1 cellular context compared by ENCODE assay signal in the genomic region with DNA sequence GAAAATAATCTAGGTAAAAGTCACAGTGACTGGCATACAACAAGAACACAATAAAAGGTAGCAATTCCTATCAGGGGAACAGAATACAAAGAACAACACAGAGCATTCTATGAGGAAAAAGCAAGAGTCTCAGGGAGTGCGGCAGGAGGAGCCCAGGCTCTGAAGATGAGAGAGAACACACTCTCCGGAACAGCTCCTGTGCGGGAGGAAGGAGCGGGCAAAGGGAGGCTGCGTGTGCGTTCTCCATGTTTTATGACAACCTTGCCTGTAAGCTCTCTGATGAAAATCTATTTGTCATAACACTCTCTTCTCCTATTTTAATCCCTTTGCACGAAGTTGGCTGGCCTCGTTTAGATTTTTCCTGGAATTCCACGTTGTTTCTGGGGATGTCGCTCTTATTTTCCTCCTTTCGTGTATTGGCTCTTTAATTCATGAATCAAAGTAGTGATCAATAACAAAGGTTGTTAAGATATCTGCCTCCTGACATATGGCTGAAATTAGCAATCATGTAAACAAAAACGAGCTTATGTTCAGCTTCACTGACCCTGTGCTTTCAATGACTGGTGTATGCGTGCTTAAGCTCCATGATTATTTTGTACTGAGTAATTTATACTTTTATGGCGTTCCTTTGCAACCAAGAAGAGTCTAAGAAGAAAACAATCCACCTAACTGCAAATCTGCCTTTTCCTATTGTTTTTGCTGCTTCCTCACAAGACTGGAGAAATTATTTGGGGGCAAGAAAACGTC.
TF ChIP-seq lines count a peak whose summit lies in the region.

No MANE protein-coding gene starts in this region.

TF ChIP-seq in WTC11, 78 proteins besides CTCF, POLR2A, EP300 and RAD21 (continued from another document):
- TF ChIP-seq, protein P1, sequence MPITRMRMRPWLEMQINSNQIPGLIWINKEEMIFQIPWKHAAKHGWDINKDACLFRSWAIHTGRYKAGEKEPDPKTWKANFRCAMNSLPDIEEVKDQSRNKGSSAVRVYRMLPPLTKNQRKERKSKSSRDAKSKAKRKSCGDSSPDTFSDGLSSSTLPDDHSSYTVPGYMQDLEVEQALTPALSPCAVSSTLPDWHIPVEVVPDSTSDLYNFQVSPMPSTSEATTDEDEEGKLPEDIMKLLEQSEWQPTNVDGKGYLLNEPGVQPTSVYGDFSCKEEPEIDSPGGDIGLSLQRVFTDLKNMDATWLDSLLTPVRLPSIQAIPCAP (CRISPR knock-in tag; IDR thresholded peaks at IDR 0.05) = no peak
- no peak for TF ChIP-seq ESRRA (CRISPR knock-in tag; IDR thresholded peaks at IDR 0.05; ENCODE audit: borderline replicate concordance)
